Comparison of ENCODE assay signal across 15 cellular contexts in genomic region chr11:80900265-80900664, GRCh38.
DNase-seq lines count a peak whose midpoint lies in the region; ATAC-seq, FAIRE-seq and TF ChIP-seq lines count a peak whose summit lies in the region.
"Had no signal": no experiment of that assay in that cellular context is flagged by ENCODE, and none has a peak within 500 bp of the region (broad histone marks: within the 10 kb centered on the region; RNA-seq: fewer than 3 reads in every experiment).

No MANE protein-coding gene starts in this region.

- no peaks in the 10 kb centered on the region for H3K36me3 Mint-ChIP-seq in activated T-helper 17 cell treated with anti-CD3 and anti-CD28 coated beads, Interleukin-2, amount 50 U/mL, for 72 hours (ENCODE audit: low read depth)

- H4K20me1 ChIP-seq in Karpas-422 (ENCODE audit: insufficient read depth, low read depth, low read length): no peaks in the 10 kb centered on the region

- H3K27me3 Mint-ChIP-seq in activated T-helper 17 cell treated with anti-CD3 and anti-CD28 coated beads, Interleukin-2, amount 50 U/mL, for 72 hours: no peaks in the 10 kb centered on the region
- H3K27me3 Mint-ChIP-seq: activated T-cell treated with anti-CD3 and anti-CD28 coated beads, Interleukin-2, amount 50 U/mL, for 24 hours; dendritic cell treated with granulocyte-macrophage colony-stimulating factor and Interleukin-4, amounts not matched to agents 40 ng/mL and 50 ng/mL, for 4 days had no signal

- H3K4me3 ChIP-seq in Karpas-422 (ENCODE audit: low read length): no peak overlapping the region
- no peak overlapping the region for H3K4me3 ChIP-seq in small intestine (ENCODE audit: low read depth in 1 of 2, low read length in 2 of 2)
- no peak overlapping the region for H3K4me3 ChIP-seq in vagina
- H3K4me3 ChIP-seq: thyroid gland had no signal

- H3K9me2 ChIP-seq in Karpas-422 (replicated peaks; ENCODE audit: insufficient read depth, low read length): no peaks in the 10 kb centered on the region

- intact Hi-C loops in vagina (cut with DNase I): no loop called here

- TF ChIP-seq POLR2A in vagina (IDR thresholded peaks at IDR 0.05): no peak

- H3K27ac ChIP-seq in Karpas-422 (ENCODE audit: low read length) (no peak overlapping the region), small intestine (ENCODE audit: low read depth in 1 of 2, low read length in 1 of 2) (no peak overlapping the region), vagina (no peak overlapping the region)
- H3K27ac ChIP-seq: thyroid gland had no signal

- no peak overlapping the region for H3K9ac ChIP-seq in Karpas-422 (ENCODE audit: low read length)

- no peak overlapping the region for H3K4me3 Mint-ChIP-seq in activated T-helper 17 cell treated with anti-CD3 and anti-CD28 coated beads, Interleukin-2, amount 50 U/mL, for 72 hours
- H3K4me3 Mint-ChIP-seq: activated T-cell treated with anti-CD3 and anti-CD28 coated beads, Interleukin-2, amount 50 U/mL, for 24 hours; dendritic cell treated with granulocyte-macrophage colony-stimulating factor and Interleukin-4, amounts not matched to agents 40 ng/mL and 50 ng/mL, for 4 days had no signal

- peak overlapping the region; percentile 35; the same call in 1 of the 2 replicates for H2AFZ ChIP-seq in Karpas-422 (ENCODE audit: low read length)

- no peaks in the 10 kb centered on the region for H3K4me1 ChIP-seq in Karpas-422 (ENCODE audit: low read length)
- no peaks in the 10 kb centered on the region for H3K4me1 ChIP-seq in small intestine (ENCODE audit: control insufficient read depth in 2 of 2, insufficient read depth in 1 of 2, low read depth in 1 of 2, low read length in 1 of 2)
- H3K4me1 ChIP-seq in vagina: no peaks in the 10 kb centered on the region
- H3K4me1 ChIP-seq: thyroid gland had no signal

- no peak overlapping the region for H3K27ac Mint-ChIP-seq in activated T-helper 17 cell treated with anti-CD3 and anti-CD28 coated beads, Interleukin-2, amount 50 U/mL, for 72 hours
- H3K27ac Mint-ChIP-seq: activated T-cell treated with anti-CD3 and anti-CD28 coated beads, Interleukin-2, amount 50 U/mL, for 24 hours; dendritic cell treated with granulocyte-macrophage colony-stimulating factor and Interleukin-4, amounts not matched to agents 40 ng/mL and 50 ng/mL, for 4 days had no signal

- peaks cover 12% of the 10 kb centered on the region for H3K9me3 Mint-ChIP-seq in activated T-helper 17 cell treated with anti-CD3 and anti-CD28 coated beads, Interleukin-2, amount 50 U/mL, for 72 hours

- ATAC-seq in GM19324 (IDR thresholded peaks at IDR 0.05; ENCODE audit: low FRiP score, unreplicated experiment): peak; percentile 71
- peak; percentile 65 for ATAC-seq in HG02623 (IDR thresholded peaks at IDR 0.05; ENCODE audit: unreplicated experiment)
- no peak for ATAC-seq in activated T-helper 17 cell treated with anti-CD3 and anti-CD28 coated beads, Interleukin-2, amount 50 U/mL, for 72 hours (replicated peaks)
- ATAC-seq: PC-3 had no signal

- H3K36me3 ChIP-seq in Karpas-422 (ENCODE audit: insufficient read depth, low read length): no peaks in the 10 kb centered on the region
- no peaks in the 10 kb centered on the region for H3K36me3 ChIP-seq in small intestine (ENCODE audit: control insufficient read depth in 2 of 2, insufficient read depth in 2 of 2, low read length in 2 of 2)
- H3K36me3 ChIP-seq in vagina: no peaks in the 10 kb centered on the region
- H3K36me3 ChIP-seq: thyroid gland had no signal

- H3K4me1 Mint-ChIP-seq in activated T-helper 17 cell treated with anti-CD3 and anti-CD28 coated beads, Interleukin-2, amount 50 U/mL, for 72 hours: no peaks in the 10 kb centered on the region

- H3K27me3 ChIP-seq in Karpas-422 (ENCODE audit: low read length) (no peaks in the 10 kb centered on the region), small intestine (ENCODE audit: control insufficient read depth in 2 of 2, insufficient read depth in 2 of 2, low read length in 2 of 2) (no peaks in the 10 kb centered on the region), vagina (no peaks in the 10 kb centered on the region)
- H3K27me3 ChIP-seq: thyroid gland had no signal

- DNase-seq in Karpas-422 (no peak), small intestine (peak; percentile 20), vagina (ENCODE audit: extremely low spot score in 2 of 2) (no peak)
- DNase-seq in activated T-cell treated with anti-CD3 and anti-CD28 coated beads, Interleukin-2, amount 50 U/mL, for 1 hour: no peak
- DNase-seq: activated T-cell treated with anti-CD3 and anti-CD28 coated beads, Interleukin-2, amount 50 U/mL, for 24 hours; amygdala; mesenchymal stem cell; occipital lobe; PC-3; thyroid gland had no signal

- TF ChIP-seq CTCF in vagina (IDR thresholded peaks at IDR 0.05): no peak

- WGBS in small intestine, 3 donors: 55 to 62% (median 55%) methylated on average over 2 of the region's 2 CpGs

- no peak for FAIRE-seq in small intestine (lab: Jason Lieb, UNC)
- FAIRE-seq: G401.6 had no signal

- H3K9me3 ChIP-seq in Karpas-422 (ENCODE audit: low read length) (peaks cover 13% of the 10 kb centered on the region), small intestine (ENCODE audit: control insufficient read depth, low read depth) (no peaks in the 10 kb centered on the region), vagina (no peaks in the 10 kb centered on the region)
- H3K9me3 ChIP-seq: thyroid gland had no signal

- H3K4me2 ChIP-seq in Karpas-422 (ENCODE audit: low read depth, low read length, poor library complexity, severe bottlenecking): no peak overlapping the region

- no peaks in the 10 kb centered on the region for H3K79me2 ChIP-seq in Karpas-422 (ENCODE audit: low read length)
